Comparison of ENCODE assay signal across 25 cellular contexts in genomic region chrX:111265506-111265905, GRCh38. TPM values are rescaled to one million over a fixed set of nuclear protein-coding genes. Genes with fewer than 3 reads are reported as not detected.
"Had no signal": no experiment of that assay in that cellular context is flagged by ENCODE, and none has a peak within 500 bp of the region (broad histone marks: within the 10 kb centered on the region; RNA-seq: fewer than 3 reads in every experiment).

No MANE protein-coding gene starts in this region.

- H3K4me1 Mint-ChIP-seq: memory B cell; stimulated activated memory B cell treated with anti-CD40 and anti-IgM and Interleukin-4, amounts not matched to agents 10 μg/mL and 1 μg/mL and 100 μg/mL, for 72 hours had no signal

- H3K4me3 Mint-ChIP-seq: dendritic cell treated with granulocyte-macrophage colony-stimulating factor and Interleukin-4, amounts not matched to agents 40 ng/mL and 50 ng/mL, for 4 days; endodermal cell; memory B cell; naive thymus-derived CD4-positive, alpha-beta T cell; nephron progenitor cell; stimulated activated memory B cell treated with anti-CD40 and anti-IgM and Interleukin-4, amounts not matched to agents 10 μg/mL and 1 μg/mL and 100 μg/mL, for 72 hours had no signal

- H3K27ac Mint-ChIP-seq: dendritic cell treated with granulocyte-macrophage colony-stimulating factor and Interleukin-4, amounts not matched to agents 40 ng/mL and 50 ng/mL, for 4 days; endodermal cell; memory B cell; naive thymus-derived CD4-positive, alpha-beta T cell; nephron progenitor cell; stimulated activated memory B cell treated with anti-CD40 and anti-IgM and Interleukin-4, amounts not matched to agents 10 μg/mL and 1 μg/mL and 100 μg/mL, for 72 hours had no signal

- DNase-seq: colonic mucosa; effector CD8-positive, alpha-beta T cell; endodermal cell; foreskin fibroblast; gastrocnemius medialis; head of caudate nucleus; kidney; naive thymus-derived CD4-positive, alpha-beta T cell; nephron progenitor cell; nucleus accumbens; psoas muscle; right cardiac atrium; sigmoid colon; stimulated activated CD4-positive, alpha-beta T cell treated with anti-CD3 and anti-CD28 coated beads, Interleukin-2, amount 100 ng/mL, for 24 hours; stimulated activated CD4-positive, alpha-beta T cell treated with anti-CD3 and anti-CD28 coated beads, Interleukin-4, amount 100 ng/mL, for 24 hours; stimulated activated naive CD8-positive, alpha-beta T cell treated with anti-CD3 and anti-CD28 coated beads, Interleukin-15, Interleukin-2, amounts not matched to agents 100 U/mL and 50 U/mL, for 24 hours; substantia nigra; testis; tibial artery; upper lobe of left lung had no signal

- H3K27me3 Mint-ChIP-seq: dendritic cell treated with granulocyte-macrophage colony-stimulating factor and Interleukin-4, amounts not matched to agents 40 ng/mL and 50 ng/mL, for 4 days; memory B cell; stimulated activated memory B cell treated with anti-CD40 and anti-IgM and Interleukin-4, amounts not matched to agents 10 μg/mL and 1 μg/mL and 100 μg/mL, for 72 hours had no signal

- H3K36me3 Mint-ChIP-seq: memory B cell; naive thymus-derived CD4-positive, alpha-beta T cell; stimulated activated memory B cell treated with anti-CD40 and anti-IgM and Interleukin-4, amounts not matched to agents 10 μg/mL and 1 μg/mL and 100 μg/mL, for 72 hours had no signal

- ATAC-seq: esophagus mucosa; gastrocnemius medialis; left lobe of liver; naive thymus-derived CD4-positive, alpha-beta T cell; psoas muscle; right cardiac atrium; stimulated activated memory B cell treated with anti-CD40 and anti-IgM and Interleukin-4, amounts not matched to agents 10 μg/mL and 1 μg/mL and 100 μg/mL, for 72 hours; stimulated activated naive CD8-positive, alpha-beta T cell treated with anti-CD3 and anti-CD28 coated beads, Interleukin-15, Interleukin-2, amounts not matched to agents 100 U/mL and 50 U/mL, for 24 hours had no signal

- H3K9me3 Mint-ChIP-seq: dendritic cell treated with granulocyte-macrophage colony-stimulating factor and Interleukin-4, amounts not matched to agents 40 ng/mL and 50 ng/mL, for 4 days; endodermal cell; memory B cell; nephron progenitor cell; stimulated activated memory B cell treated with anti-CD40 and anti-IgM and Interleukin-4, amounts not matched to agents 10 μg/mL and 1 μg/mL and 100 μg/mL, for 72 hours had no signal

RNA-seq across cellular contexts. Expression of gene CAPN6, which starts 4.8 kb away (rescaled TPM):
- polyA plus RNA-seq: naive thymus-derived CD4-positive, alpha-beta T cell had no signal
